Comparison of ENCODE assay signal across 31 cellular contexts in the genomic region with DNA sequence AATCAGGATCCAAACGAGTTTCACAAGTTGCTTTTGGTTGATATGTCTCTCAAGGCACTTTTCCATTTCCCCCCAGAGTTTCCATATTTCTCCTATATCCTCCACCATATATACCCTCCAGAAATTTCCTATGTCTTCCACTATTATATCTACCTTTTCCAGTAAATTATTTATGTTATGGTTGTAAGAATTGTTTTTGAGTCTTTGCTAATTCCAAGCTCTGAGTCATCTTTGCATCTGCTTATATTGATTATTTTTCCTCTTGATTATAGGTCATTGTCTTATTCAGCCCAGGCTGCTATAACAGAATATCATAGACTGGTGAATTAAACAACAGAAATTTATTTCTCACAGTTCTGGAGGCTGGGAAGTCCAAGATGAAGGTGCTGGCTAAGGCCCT. TPM values are rescaled to one million over a fixed set of nuclear protein-coding genes. Genes with fewer than 3 reads are reported as not detected.
"Had no signal": no experiment of that assay in that cellular context is flagged by ENCODE, and none has a peak within 500 bp of the region (broad histone marks: within the 10 kb centered on the region; RNA-seq: fewer than 3 reads in every experiment).

No MANE protein-coding gene starts in this region.

- ATAC-seq: activated CD4-positive, alpha-beta T cell treated with anti-CD3 and anti-CD28 coated beads for 36 hours; activated CD4-positive, CD25-positive, alpha-beta regulatory T cell treated with anti-CD3 and anti-CD28 coated beads, Interleukin-2, amount 50 U/mL, for 24 hours; activated CD8-positive, alpha-beta memory T cell treated with anti-CD3 and anti-CD28 coated beads, Interleukin-2, amount 10 ng/mL, durations not matched to agents 7 days and 5 days; activated CD8-positive, alpha-beta T cell treated with anti-CD3 and anti-CD28 coated beads, Interleukin-2, amount 10 ng/mL, durations not matched to agents 7 days and 5 days had no signal

- H3K4me3 ChIP-seq: ascending aorta, cardiac muscle cell had no signal

- H3K36me3 ChIP-seq: cardiac muscle cell had no signal

- DNase-seq: activated B cell treated with CpG ODN at 0.5 μM for 24 hours; activated CD4-positive, alpha-beta memory T cell treated with anti-CD3 and anti-CD28 coated beads, Interleukin-2, amount 10 ng/mL, durations not matched to agents 7 days and 5 days; activated CD4-positive, alpha-beta T cell treated with anti-CD3 and anti-CD28 coated beads for 1 hour; activated CD4-positive, alpha-beta T cell treated with anti-CD3 and anti-CD28 coated beads for 36 hours; activated CD4-positive, alpha-beta T cell treated with anti-CD3 and anti-CD28 coated beads for 48 hours; activated CD4-positive, alpha-beta T cell treated with anti-CD3 and anti-CD28 coated beads, Interleukin-2, amount 10 ng/mL, durations not matched to agents 7 days and 5 days; activated CD4-positive, alpha-beta T cell treated with anti-CD3 and anti-CD28 coated beads, Interleukin-2, amount 50 U/mL, for 48 hours; activated CD8-positive, alpha-beta memory T cell treated with anti-CD3 and anti-CD28 coated beads for 24 hours; activated CD8-positive, alpha-beta memory T cell treated with anti-CD3 and anti-CD28 coated beads, Interleukin-2, amount 10 ng/mL, durations not matched to agents 7 days and 5 days; activated CD8-positive, alpha-beta memory T cell treated with anti-CD3 and anti-CD28 coated beads, Interleukin-2, amount 50 U/mL, for 48 hours; activated CD8-positive, alpha-beta T cell treated with anti-CD3 and anti-CD28 coated beads, Interleukin-2, amount 10 ng/mL, durations not matched to agents 7 days and 5 days; activated effector memory CD4-positive, alpha-beta T cell treated with Interleukin-2 at 50 U/mL for 16 hours; activated gamma-delta T cell; activated naive CD4-positive, alpha-beta T cell treated with anti-CD3 and anti-CD28 coated beads, Interleukin-2, amount 10 ng/mL, durations not matched to agents 7 days and 5 days; activated naive CD4-positive, alpha-beta T cell treated with Interleukin-2 at 50 U/mL for 16 hours; activated naive CD8-positive, alpha-beta T cell treated with anti-CD3 and anti-CD28 coated beads for 36 hours; activated T-cell treated with anti-CD3 and anti-CD28 coated beads, Interleukin-2, amount 50 U/mL, for 24 hours; activated T-cell treated with anti-CD3 and anti-CD28 coated beads, Interleukin-2, amount 50 U/mL, for 48 hours; amygdala; anterior cingulate cortex; caudate nucleus; cerebellar nuclear complex; SW 1271; T-helper 1 cell; T-helper 2 cell; T-helper 9 cell had no signal

- H3K27me3 ChIP-seq: ascending aorta, cardiac muscle cell had no signal

- H3K27ac ChIP-seq: ascending aorta, cardiac muscle cell, VCaP had no signal

RNA-seq across cellular contexts. Expression of a gene that starts 12.7 kb away (rescaled TPM):
- total RNA-seq: activated B cell treated with CpG ODN at 0.5 μM for 24 hours; activated CD4-positive, alpha-beta memory T cell treated with anti-CD3 and anti-CD28 coated beads, Interleukin-2, amount 10 ng/mL, durations not matched to agents 7 days and 5 days; activated CD4-positive, alpha-beta T cell treated with anti-CD3 and anti-CD28 coated beads for 36 hours; activated CD4-positive, alpha-beta T cell treated with anti-CD3 and anti-CD28 coated beads, Interleukin-2, amount 10 ng/mL, durations not matched to agents 7 days and 5 days; activated CD8-positive, alpha-beta memory T cell treated with anti-CD3 and anti-CD28 coated beads, Interleukin-2, amount 10 ng/mL, durations not matched to agents 7 days and 5 days; activated CD8-positive, alpha-beta T cell treated with anti-CD3 and anti-CD28 coated beads, Interleukin-2, amount 10 ng/mL, durations not matched to agents 7 days and 5 days; activated naive CD8-positive, alpha-beta T cell treated with anti-CD3 and anti-CD28 coated beads for 36 hours; activated T-helper 2 cell treated with anti-CD3 and anti-CD28 coated beads, Interferon-gamma antibody, Interleukin-2, Interleukin-4, amounts not matched to agents 10 μg/mL and 5 μg/mL and 100 μg/mL, durations not matched to agents 14 hours and 24 hours and 36 hours had no signal
